ENCODE assay signal across 1 cellular context in the genomic region with DNA sequence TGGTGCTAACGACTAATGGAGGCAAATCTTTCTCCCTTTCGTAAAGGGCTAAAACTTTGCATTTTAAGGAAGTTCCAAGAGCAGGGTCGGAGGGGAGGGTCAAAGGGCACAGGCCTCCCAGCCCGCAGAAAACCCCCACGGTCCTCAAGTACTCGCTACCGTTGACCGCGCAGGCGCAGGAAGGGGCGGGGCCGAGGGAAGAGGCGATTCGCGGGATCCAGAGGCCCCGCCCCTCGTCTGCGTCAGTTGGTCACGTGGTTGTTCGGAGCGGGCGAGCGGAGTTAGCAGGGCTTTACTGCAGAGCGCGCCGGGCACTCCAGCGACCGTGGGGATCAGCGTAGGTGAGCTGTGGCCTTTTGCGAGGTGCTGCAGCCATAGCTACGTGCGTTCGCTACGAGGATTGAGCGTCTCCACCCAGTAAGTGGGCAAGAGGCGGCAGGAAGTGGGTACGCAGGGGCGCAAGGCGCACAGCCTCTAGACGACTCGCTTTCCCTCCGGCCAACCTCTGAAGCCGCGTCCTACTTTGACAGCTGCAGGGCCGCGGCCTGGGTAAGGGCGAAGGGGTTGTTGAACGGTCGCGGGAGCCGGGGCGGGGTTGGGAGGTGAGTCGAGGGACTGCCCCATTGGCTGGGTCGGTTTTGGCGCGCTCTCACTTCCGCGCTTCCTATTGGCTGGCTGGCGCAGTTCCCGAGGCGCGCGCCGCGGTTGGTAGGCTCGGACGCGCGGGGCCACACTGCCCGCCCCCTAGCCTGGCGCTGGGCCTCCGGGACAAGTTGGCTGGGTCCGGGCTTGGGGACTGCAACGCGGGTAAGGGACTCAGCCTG.
TF ChIP-seq lines count a peak whose summit lies in the region.

A gene (plus strand): TSS at position 242 of the 824 bp plus-strand sequence. CDS start 2,310 bp downstream, outside the sequence.

TF ChIP-seq in WTC11, 78 proteins besides CTCF, POLR2A, EP300 and RAD21 (continued from another document):
- TF ChIP-seq, protein P1, sequence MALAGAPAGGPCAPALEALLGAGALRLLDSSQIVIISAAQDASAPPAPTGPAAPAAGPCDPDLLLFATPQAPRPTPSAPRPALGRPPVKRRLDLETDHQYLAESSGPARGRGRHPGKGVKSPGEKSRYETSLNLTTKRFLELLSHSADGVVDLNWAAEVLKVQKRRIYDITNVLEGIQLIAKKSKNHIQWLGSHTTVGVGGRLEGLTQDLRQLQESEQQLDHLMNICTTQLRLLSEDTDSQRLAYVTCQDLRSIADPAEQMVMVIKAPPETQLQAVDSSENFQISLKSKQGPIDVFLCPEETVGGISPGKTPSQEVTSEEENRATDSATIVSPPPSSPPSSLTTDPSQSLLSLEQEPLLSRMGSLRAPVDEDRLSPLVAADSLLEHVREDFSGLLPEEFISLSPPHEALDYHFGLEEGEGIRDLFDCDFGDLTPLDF (CRISPR knock-in tag; IDR thresholded peaks at IDR 0.05), result peak; percentile 48; the same call in 1 of the 2 replicates
- TF ChIP-seq, protein P2, sequence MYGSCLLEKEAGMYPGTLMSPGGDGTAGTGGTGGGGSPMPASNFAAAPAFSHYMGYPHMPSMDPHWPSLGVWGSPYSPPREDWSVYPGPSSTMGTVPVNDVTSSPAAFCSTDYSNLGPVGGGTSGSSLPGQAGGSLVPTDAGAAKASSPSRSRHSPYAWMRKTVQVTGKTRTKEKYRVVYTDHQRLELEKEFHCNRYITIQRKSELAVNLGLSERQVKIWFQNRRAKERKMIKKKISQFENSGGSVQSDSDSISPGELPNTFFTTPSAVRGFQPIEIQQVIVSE (CRISPR knock-in tag; IDR thresholded peaks at IDR 0.05; ENCODE audit: borderline replicate concordance), result no peak
- TF ChIP-seq GRHL2 (CRISPR knock-in tag; IDR thresholded peaks at IDR 0.05; ENCODE audit: insufficient replicate concordance, severe bottlenecking) (no peak), NFATC4 (CRISPR knock-in tag; IDR thresholded peaks at IDR 0.05) (peak; percentile 57; the same call in 1 of the 2 replicates), SMAD3 (CRISPR knock-in tag; IDR thresholded peaks at IDR 0.05; ENCODE audit: borderline replicate concordance) (peak; percentile 85), NR2C2 (CRISPR knock-in tag; IDR thresholded peaks at IDR 0.05) (peak; percentile 73), NR3C1 (CRISPR knock-in tag; conservative IDR thresholded peaks at IDR 0.05; ENCODE audit: low read depth) (no peak), MYBL2 (CRISPR knock-in tag; IDR thresholded peaks at IDR 0.05) (peak; percentile 93; the same call in 1 of the 2 replicates)
- TF ChIP-seq, protein P3, sequence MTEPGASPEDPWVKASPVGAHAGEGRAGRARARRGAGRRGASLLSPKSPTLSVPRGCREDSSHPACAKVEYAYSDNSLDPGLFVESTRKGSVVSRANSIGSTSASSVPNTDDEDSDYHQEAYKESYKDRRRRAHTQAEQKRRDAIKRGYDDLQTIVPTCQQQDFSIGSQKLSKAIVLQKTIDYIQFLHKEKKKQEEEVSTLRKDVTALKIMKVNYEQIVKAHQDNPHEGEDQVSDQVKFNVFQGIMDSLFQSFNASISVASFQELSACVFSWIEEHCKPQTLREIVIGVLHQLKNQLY (CRISPR knock-in tag; IDR thresholded peaks at IDR 0.05), result no peak; the same call in 1 of the 2 replicates
- TF ChIP-seq, protein P4, sequence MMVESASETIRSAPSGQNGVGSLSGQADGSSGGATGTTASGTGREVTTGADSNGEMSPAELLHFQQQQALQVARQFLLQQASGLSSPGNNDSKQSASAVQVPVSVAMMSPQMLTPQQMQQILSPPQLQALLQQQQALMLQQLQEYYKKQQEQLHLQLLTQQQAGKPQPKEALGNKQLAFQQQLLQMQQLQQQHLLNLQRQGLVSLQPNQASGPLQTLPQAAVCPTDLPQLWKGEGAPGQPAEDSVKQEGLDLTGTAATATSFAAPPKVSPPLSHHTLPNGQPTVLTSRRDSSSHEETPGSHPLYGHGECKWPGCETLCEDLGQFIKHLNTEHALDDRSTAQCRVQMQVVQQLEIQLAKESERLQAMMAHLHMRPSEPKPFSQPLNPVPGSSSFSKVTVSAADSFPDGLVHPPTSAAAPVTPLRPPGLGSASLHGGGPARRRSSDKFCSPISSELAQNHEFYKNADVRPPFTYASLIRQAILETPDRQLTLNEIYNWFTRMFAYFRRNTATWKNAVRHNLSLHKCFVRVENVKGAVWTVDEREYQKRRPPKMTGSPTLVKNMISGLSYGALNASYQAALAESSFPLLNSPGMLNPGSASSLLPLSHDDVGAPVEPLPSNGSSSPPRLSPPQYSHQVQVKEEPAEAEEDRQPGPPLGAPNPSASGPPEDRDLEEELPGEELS (CRISPR knock-in tag; IDR thresholded peaks at IDR 0.05), result peak; percentile 94
